ENCODE assay signal across 12 cellular contexts in the genomic region with DNA sequence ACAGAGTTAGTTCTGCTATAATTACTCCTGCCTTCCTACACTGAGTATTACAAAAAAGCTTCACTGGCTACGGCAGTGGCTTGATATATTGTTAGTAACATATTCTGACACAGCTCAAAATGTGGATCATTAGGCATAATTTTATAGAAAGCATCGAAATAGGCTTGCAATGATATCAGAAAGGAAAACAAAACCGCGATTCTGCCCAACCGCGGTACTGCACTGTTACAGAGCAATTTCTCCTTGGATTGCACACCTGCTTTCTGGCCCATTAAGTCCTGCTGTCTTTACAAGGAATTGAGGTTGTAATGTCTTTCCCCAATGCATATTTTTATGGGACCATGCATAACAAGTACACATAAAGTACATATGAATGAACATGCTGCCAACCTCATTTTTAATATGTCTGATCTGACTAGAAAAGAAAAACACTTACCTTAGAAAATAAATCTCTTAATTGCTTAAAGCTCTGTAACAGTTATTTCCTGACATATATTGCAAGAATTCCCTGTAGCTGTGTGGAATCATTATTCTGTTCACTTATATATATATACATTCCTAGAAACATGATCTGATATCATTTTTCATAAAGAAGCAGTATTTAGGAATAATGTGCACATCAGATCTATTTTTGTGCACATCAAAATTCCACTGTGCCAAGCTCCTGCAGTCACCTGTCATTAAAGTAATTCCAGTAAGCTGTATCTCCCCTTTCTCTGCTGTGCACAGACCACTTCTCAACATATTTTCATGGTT.
"Had no signal": no experiment of that assay in that cellular context is flagged by ENCODE, and none has a peak within 500 bp of the region (broad histone marks: within the 10 kb centered on the region; RNA-seq: fewer than 3 reads in every experiment).

No MANE protein-coding gene starts in this region.

- H3K4me3 ChIP-seq: lung, right atrium auricular region, skin epidermis, thoracic aorta had no signal

- H3K4me1 Mint-ChIP-seq: stimulated activated naive CD8-positive, alpha-beta T cell treated with anti-CD3 and anti-CD28 coated beads, Interleukin-15, amount 100 ng/mL, for 72 hours had no signal

- H3K27me3 ChIP-seq: right atrium auricular region had no signal

- ATAC-seq: activated CD8-positive, alpha-beta T cell treated with anti-CD3 and anti-CD28 coated beads, Interleukin-2, amount 10 ng/mL, durations not matched to agents 7 days and 5 days; esophagus mucosa; stimulated activated naive CD8-positive, alpha-beta T cell treated with anti-CD3 and anti-CD28 coated beads, Interleukin-15, amount 100 ng/mL, for 72 hours had no signal

- H3K4me3 Mint-ChIP-seq: activated CD8-positive, alpha-beta T cell treated with anti-CD3 and anti-CD28 coated beads, Interleukin-2, amount 10 ng/mL, durations not matched to agents 7 days and 5 days; activated naive CD4-positive, alpha-beta T cell treated with anti-CD3 and anti-CD28 coated beads for 36 hours; stimulated activated naive CD8-positive, alpha-beta T cell treated with anti-CD3 and anti-CD28 coated beads, Interleukin-15, amount 100 ng/mL, for 72 hours had no signal

- H3K9me3 ChIP-seq: right atrium auricular region, thoracic aorta had no signal

- H3K4me1 ChIP-seq: right atrium auricular region had no signal

- H3K36me3 ChIP-seq: right atrium auricular region, thoracic aorta had no signal

- H3K9me3 Mint-ChIP-seq: stimulated activated naive CD8-positive, alpha-beta T cell treated with anti-CD3 and anti-CD28 coated beads, Interleukin-15, amount 100 ng/mL, for 72 hours had no signal

- H3K27ac Mint-ChIP-seq: activated CD8-positive, alpha-beta T cell treated with anti-CD3 and anti-CD28 coated beads, Interleukin-2, amount 10 ng/mL, durations not matched to agents 7 days and 5 days; activated naive CD4-positive, alpha-beta T cell treated with anti-CD3 and anti-CD28 coated beads for 36 hours had no signal

- DNase-seq: activated CD4-positive, alpha-beta T cell treated with anti-CD3 and anti-CD28 coated beads for 4 hours; activated CD8-positive, alpha-beta memory T cell treated with anti-CD3 and anti-CD28 coated beads, Interleukin-2, amount 50 U/mL, for 48 hours; activated CD8-positive, alpha-beta T cell treated with anti-CD3 and anti-CD28 coated beads, Interleukin-2, amount 10 ng/mL, durations not matched to agents 7 days and 5 days; activated naive CD4-positive, alpha-beta T cell treated with anti-CD3 and anti-CD28 coated beads for 36 hours; midbrain; stimulated activated CD4-positive, alpha-beta T cell treated with anti-CD3 and anti-CD28 coated beads, Interleukin-4, amount 100 ng/mL, for 4 hours; stimulated activated naive CD8-positive, alpha-beta T cell treated with anti-CD3 and anti-CD28 coated beads, Interleukin-15, amount 100 ng/mL, for 72 hours had no signal

- H3K27ac ChIP-seq: right atrium auricular region, skin epidermis, thoracic aorta had no signal

- H3K27me3 Mint-ChIP-seq: stimulated activated naive CD8-positive, alpha-beta T cell treated with anti-CD3 and anti-CD28 coated beads, Interleukin-15, amount 100 ng/mL, for 72 hours had no signal
